In the genomic region with DNA sequence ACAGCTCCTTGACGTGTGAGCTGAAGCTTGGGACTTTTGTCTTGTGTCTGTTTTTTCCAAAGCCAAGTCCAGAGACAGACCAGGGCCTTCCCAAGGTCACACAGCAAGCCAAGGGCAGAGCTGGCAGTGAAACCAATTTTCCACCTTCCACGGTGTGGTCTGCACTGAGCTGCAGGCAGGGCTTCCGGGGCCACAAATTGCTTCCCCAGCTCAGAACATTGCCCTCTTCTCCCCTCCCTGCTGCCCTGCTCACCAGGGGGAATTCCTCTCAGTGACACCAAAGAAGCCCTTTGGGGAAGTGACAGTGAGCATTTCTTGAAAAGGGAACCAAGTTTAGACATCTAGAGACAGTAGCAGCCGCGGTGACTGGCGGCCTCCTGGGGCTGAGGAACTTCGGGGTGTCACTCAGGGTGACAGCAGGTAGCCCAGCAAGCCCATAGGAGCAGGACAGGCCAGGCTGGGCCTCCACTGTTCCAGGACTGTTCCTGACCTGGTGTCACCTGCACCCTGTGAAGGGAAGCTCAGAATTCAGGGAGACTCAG, we compare ENCODE assay signal across 8 cellular contexts. TPM values are rescaled to one million over a fixed set of nuclear protein-coding genes. Genes with fewer than 3 reads are reported as not detected.
DNase-seq lines count a peak whose midpoint lies in the region; ATAC-seq and TF ChIP-seq lines count a peak whose summit lies in the region.

No MANE protein-coding gene starts in this region.

- H3K9me3 Mint-ChIP-seq in activated naive CD8-positive, alpha-beta T cell treated with anti-CD3 and anti-CD28 coated beads for 36 hours = peaks cover 2% of the 10 kb centered on the region
- H3K9me3 Mint-ChIP-seq in natural killer cell treated with Interleukin-12 subunit alpha and Interleukin-12 subunit beta and Interleukin-15 and Interleukin-18, amount 100 ng/mL, for 72 hours = no peaks in the 10 kb centered on the region

- peak; percentile 80 for DNase-seq in activated naive CD8-positive, alpha-beta T cell treated with anti-CD3 and anti-CD28 coated beads for 36 hours
- DNase-seq in natural killer cell treated with Interleukin-12 subunit alpha and Interleukin-12 subunit beta and Interleukin-15 and Interleukin-18, amount 100 ng/mL, for 72 hours (ENCODE audit: low spot score) = peak; percentile 93
- no peak for DNase-seq in vagina (ENCODE audit: extremely low spot score in 2 of 2)
- DNase-seq in AG08395 (ENCODE audit: low spot score) = no peak
- DNase-seq in dermis blood vessel endothelial cell = no peak

- TF ChIP-seq CTCF in SU-DHL-6 (IDR thresholded peaks at IDR 0.05; ENCODE audit: insufficient read depth, low read length, poor library complexity, severe bottlenecking) = no peak
- no peak for TF ChIP-seq CTCF in vagina (IDR thresholded peaks at IDR 0.05)

- H3K9me3 ChIP-seq in SU-DHL-6 (ENCODE audit: insufficient read depth, low read length) (no peaks in the 10 kb centered on the region), vagina (no peaks in the 10 kb centered on the region)

- H3K4me3 Mint-ChIP-seq in activated naive CD8-positive, alpha-beta T cell treated with anti-CD3 and anti-CD28 coated beads for 36 hours = peak overlapping the region; percentile 56
- H3K4me3 Mint-ChIP-seq in natural killer cell treated with Interleukin-12 subunit alpha and Interleukin-12 subunit beta and Interleukin-15 and Interleukin-18, amount 100 ng/mL, for 72 hours = peak overlapping the region; percentile 82

- in situ Hi-C loops in GM18951 (cut with MboI; ENCODE audit: low sequenced_read_pairs, unreplicated experiment) = no loop called here

- H3K79me2 ChIP-seq in SU-DHL-6 (ENCODE audit: insufficient read depth, low read length) = no peaks in the 10 kb centered on the region

- H2AFZ ChIP-seq in SU-DHL-6 (ENCODE audit: low read depth, low read length, severe bottlenecking) = no peak overlapping the region

- peaks cover 32% of the 10 kb centered on the region for H3K4me1 ChIP-seq in vagina

- H3K36me3 Mint-ChIP-seq in activated naive CD8-positive, alpha-beta T cell treated with anti-CD3 and anti-CD28 coated beads for 36 hours = peaks cover 3% of the 10 kb centered on the region
- H3K36me3 Mint-ChIP-seq in natural killer cell treated with Interleukin-12 subunit alpha and Interleukin-12 subunit beta and Interleukin-15 and Interleukin-18, amount 100 ng/mL, for 72 hours = no peaks in the 10 kb centered on the region

- H3K9ac ChIP-seq in SU-DHL-6 (ENCODE audit: low read length) = peak overlapping the region; percentile 22; the same call in 1 of the 2 replicates

- H3F3A ChIP-seq in SU-DHL-6 (ENCODE audit: insufficient read depth) = no peaks in the 10 kb centered on the region

- peak; percentile 69 for ATAC-seq in HG03066 (IDR thresholded peaks at IDR 0.05; ENCODE audit: low read depth, unreplicated experiment)
- ATAC-seq in natural killer cell treated with Interleukin-12 subunit alpha and Interleukin-12 subunit beta and Interleukin-15 and Interleukin-18, amount 100 ng/mL, for 72 hours = peak; percentile 78 to 83

- no peaks in the 10 kb centered on the region for H4K20me1 ChIP-seq in SU-DHL-6 (ENCODE audit: low read depth, low read length)

- no peak overlapping the region for H3K4me3 ChIP-seq in SU-DHL-6 (ENCODE audit: insufficient read depth, low read length, poor library complexity, severe bottlenecking)
- H3K4me3 ChIP-seq in vagina = no peak overlapping the region

- TF ChIP-seq POLR2A in GM18951 (IDR thresholded peaks at IDR 0.05; ENCODE audit: extremely low read depth, insufficient read depth, insufficient read length) (peak; percentile 82), vagina (IDR thresholded peaks at IDR 0.05) (no peak)

- H3K36me3 ChIP-seq in SU-DHL-6 (ENCODE audit: low read length) = no peaks in the 10 kb centered on the region
- H3K36me3 ChIP-seq in vagina = no peaks in the 10 kb centered on the region

- H3K4me2 ChIP-seq in SU-DHL-6 (ENCODE audit: low read depth, low read length, poor library complexity, severe bottlenecking) = peak overlapping the region; percentile 60

- H3K27me3 ChIP-seq in SU-DHL-6 (ENCODE audit: low read length) (no peaks in the 10 kb centered on the region), vagina (no peaks in the 10 kb centered on the region)

- H3K27me3 Mint-ChIP-seq in activated naive CD8-positive, alpha-beta T cell treated with anti-CD3 and anti-CD28 coated beads for 36 hours = no peaks in the 10 kb centered on the region
- peaks cover 6 to 24% of the 10 kb centered on the region in 2 donors for H3K27me3 Mint-ChIP-seq in natural killer cell treated with Interleukin-12 subunit alpha and Interleukin-12 subunit beta and Interleukin-15 and Interleukin-18, amount 100 ng/mL, for 72 hours

- intact Hi-C loops in vagina (cut with DNase I) = loop anchor here (10.0 kb wide), 1 partner anchor 391 kb away; no protein-coding TSS in a partner anchor

- H3K27ac Mint-ChIP-seq in activated naive CD8-positive, alpha-beta T cell treated with anti-CD3 and anti-CD28 coated beads for 36 hours = peak overlapping the region; percentile 95
- H3K27ac Mint-ChIP-seq in natural killer cell treated with Interleukin-12 subunit alpha and Interleukin-12 subunit beta and Interleukin-15 and Interleukin-18, amount 100 ng/mL, for 72 hours = peak overlapping the region; percentile 70 to 95

- H3K9me2 ChIP-seq in SU-DHL-6 (replicated peaks; ENCODE audit: insufficient read depth, low read length) = no peaks in the 10 kb centered on the region

- peaks cover 49% of the 10 kb centered on the region for H3K4me1 Mint-ChIP-seq in activated naive CD8-positive, alpha-beta T cell treated with anti-CD3 and anti-CD28 coated beads for 36 hours
- peaks cover 65 to 73% of the 10 kb centered on the region in 2 donors for H3K4me1 Mint-ChIP-seq in natural killer cell treated with Interleukin-12 subunit alpha and Interleukin-12 subunit beta and Interleukin-15 and Interleukin-18, amount 100 ng/mL, for 72 hours (ENCODE audit: low read depth in 2 of 2)

- peak overlapping the region; percentile 59 for H3K27ac ChIP-seq in SU-DHL-6 (ENCODE audit: low read depth, low read length)
- peak overlapping the region; percentile 46 for H3K27ac ChIP-seq in vagina

RNA-seq across cellular contexts. Expression of a gene that starts 9.2 kb away (rescaled TPM):
- total RNA-seq in activated naive CD8-positive, alpha-beta T cell treated with anti-CD3 and anti-CD28 coated beads for 36 hours = 1 to 10 TPM; 8.3 to 8.8 TPM
- total RNA-seq in natural killer cell treated with Interleukin-12 subunit alpha and Interleukin-12 subunit beta and Interleukin-15 and Interleukin-18, amount 100 ng/mL, for 72 hours = 1 to 10 TPM in 1 of 2 donors, under 1 TPM in 1; 0.14 to 1.5 TPM
- total RNA-seq in vagina (2.7 TPM), dermis blood vessel endothelial cell (0.74 and 4.6 TPM in 2 replicates)

RNA-seq across cellular contexts. Expression of a gene that starts 18.3 kb away (rescaled TPM):
- under 1 TPM; 0.87 to 0.94 TPM for total RNA-seq in activated naive CD8-positive, alpha-beta T cell treated with anti-CD3 and anti-CD28 coated beads for 36 hours
- under 1 TPM in 1 of 2 donors, not detected in 1; 0.08 TPM for total RNA-seq in natural killer cell treated with Interleukin-12 subunit alpha and Interleukin-12 subunit beta and Interleukin-15 and Interleukin-18, amount 100 ng/mL, for 72 hours
- 0.25 TPM for total RNA-seq in vagina
- under 0.01 TPM in 1 of 2 replicates, not detected in the other for total RNA-seq in dermis blood vessel endothelial cell

Comparison
In these comparisons a context has a peak if more than half of its experiments do, and no peak if none do; other contexts are left out.
1. DNase-seq: peak in activated naive CD8-positive, alpha-beta T cell treated with anti-CD3 and anti-CD28 coated beads for 36 hours (single experiment) and natural killer cell treated with Interleukin-12 subunit alpha and Interleukin-12 subunit beta and Interleukin-15 and Interleukin-18, amount 100 ng/mL, for 72 hours (single experiment); none in vagina (0 of 2), AG08395 (single experiment) and dermis blood vessel endothelial cell (single experiment).